In the genomic region with DNA sequence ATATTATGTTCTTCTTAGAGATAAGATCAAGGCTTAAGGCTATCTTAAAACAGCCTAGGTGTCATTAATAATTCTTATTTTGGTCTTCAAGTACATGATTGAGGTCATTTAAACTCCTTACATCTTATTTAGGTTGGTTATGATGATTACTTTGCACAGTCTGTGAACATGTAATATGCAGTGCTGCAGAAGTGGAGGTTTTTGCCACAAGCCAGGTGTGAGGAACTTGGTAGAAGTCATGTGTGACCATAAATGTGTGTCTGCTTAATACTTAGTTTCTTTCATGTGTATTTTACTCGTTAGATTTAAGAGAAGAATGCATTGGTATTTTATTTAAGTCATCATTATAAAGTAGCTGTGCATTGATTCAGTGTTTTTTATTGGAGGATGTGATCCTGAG, we compare ENCODE assay signal across 25 cellular contexts. TPM values are rescaled to one million over a fixed set of nuclear protein-coding genes. Genes with fewer than 3 reads are reported as not detected.
DNase-seq lines count a peak whose midpoint lies in the region; ATAC-seq and TF ChIP-seq lines count a peak whose summit lies in the region.
"Had no signal": no experiment of that assay in that cellular context is flagged by ENCODE, and none has a peak within 500 bp of the region (broad histone marks: within the 10 kb centered on the region; RNA-seq: fewer than 3 reads in every experiment).

No MANE protein-coding gene starts in this region.

- DNase-seq in caudate nucleus (lab: John Stamatoyannopoulos, UW) (no peak), PC-9 (no peak), body of pancreas (no peak), SJCRH30 (no peak), amygdala (lab: John Stamatoyannopoulos, UW) (no peak)
- DNase-seq: CD4-positive, alpha-beta memory T cell; central memory CD4-positive, alpha-beta T cell; dermis blood vessel endothelial cell; DMS 273 treated with DMSO at 0.1 percent for 48 hours; Kasumi-1; kidney glomerular epithelial cell; MV-4-11; NCI-H1694; NCI-H2171; NCI-H510A treated with DMSO at 0.1 percent for 48 hours; right cardiac atrium; stimulated activated CD4-positive, alpha-beta T cell treated with anti-CD3 and anti-CD28 coated beads, Interleukin-12 subunit alpha, Interleukin-12 subunit beta, amount 100 ng/mL, for 4 hours; stimulated activated CD4-positive, alpha-beta T cell treated with anti-CD3 and anti-CD28 coated beads, Interleukin-4, amount 100 ng/mL, for 4 hours; stimulated activated naive CD8-positive, alpha-beta T cell treated with anti-CD3 and anti-CD28 coated beads, Interleukin-15, Interleukin-2, amounts not matched to agents 100 U/mL and 50 U/mL, for 24 hours; thyroid gland; WERI-Rb-1 had no signal

- intact Hi-C loops in PC-9 (cut with micrococcal nuclease; ENCODE audit: unreplicated experiment) (no loop called here), body of pancreas (cut with DNase I) (no loop called here)

- no peaks in the 10 kb centered on the region for H3K4me1 ChIP-seq in PC-9 (replicated peaks; ENCODE audit: insufficient read depth)
- no peaks in the 10 kb centered on the region for H3K4me1 ChIP-seq in body of pancreas
- H3K4me1 ChIP-seq in SJCRH30: no peaks in the 10 kb centered on the region
- H3K4me1 ChIP-seq: ascending aorta, thyroid gland had no signal

- TF ChIP-seq POLR2A in body of pancreas (IDR thresholded peaks at IDR 0.05): no peak

- H3K9me3 ChIP-seq in PC-9 (ENCODE audit: insufficient read depth, low read depth) (no peaks in the 10 kb centered on the region), body of pancreas (no peaks in the 10 kb centered on the region), SJCRH30 (replicated peaks) (no peaks in the 10 kb centered on the region)
- H3K9me3 ChIP-seq: ascending aorta, thyroid gland had no signal

- no peak overlapping the region for H3K4me2 ChIP-seq in PC-9

- TF ChIP-seq CTCF in PC-9 (conservative IDR thresholded peaks at IDR 0.05) (no peak), body of pancreas (IDR thresholded peaks at IDR 0.05) (no peak)

- 63 to 67% methylated on average over 1 of the region's 1 CpG for WGBS in body of pancreas, 2 donors

- ATAC-seq in GM19395 (IDR thresholded peaks at IDR 0.05; ENCODE audit: unreplicated experiment) (peak; percentile 54), HG03354 (IDR thresholded peaks at IDR 0.05; ENCODE audit: poor library complexity, severe bottlenecking, unreplicated experiment) (peak; percentile 52), body of pancreas (no peak)
- ATAC-seq: right cardiac atrium; stimulated activated naive CD8-positive, alpha-beta T cell treated with anti-CD3 and anti-CD28 coated beads, Interleukin-15, Interleukin-2, amounts not matched to agents 100 U/mL and 50 U/mL, for 24 hours had no signal

- H3K36me3 ChIP-seq in PC-9 (ENCODE audit: low read depth): no peaks in the 10 kb centered on the region
- H3K36me3 ChIP-seq in body of pancreas (replicated peaks in 1 of 2; ENCODE audit: insufficient read depth in 1 of 2, low read depth in 2 of 2): no peaks in the 10 kb centered on the region
- H3K36me3 ChIP-seq in SJCRH30: no peaks in the 10 kb centered on the region
- H3K36me3 ChIP-seq: ascending aorta, thyroid gland, WERI-Rb-1 had no signal

- H3K27ac ChIP-seq in caudate nucleus (ENCODE audit: low read depth, low read length): peak overlapping the region; percentile 41
- H3K27ac ChIP-seq in PC-9: no peak overlapping the region
- no peak overlapping the region for H3K27ac ChIP-seq in body of pancreas
- H3K27ac ChIP-seq in SJCRH30: no peak overlapping the region
- H3K27ac ChIP-seq: ascending aorta, thyroid gland, WERI-Rb-1 had no signal

- no peaks in the 10 kb centered on the region for H3K9me2 ChIP-seq in PC-9 (ENCODE audit: insufficient read depth)

- CTCF ChIA-PET in PC-9 (lab: Charles Lee): no interaction called here

- H4K20me1 ChIP-seq in PC-9 (ENCODE audit: insufficient read depth): peaks cover 3% of the 10 kb centered on the region; the same call in 1 of the 2 replicates

- no peak overlapping the region for H3K4me3 ChIP-seq in PC-9
- no peak overlapping the region for H3K4me3 ChIP-seq in body of pancreas
- no peak overlapping the region for H3K4me3 ChIP-seq in SJCRH30
- H3K4me3 ChIP-seq: ascending aorta, lung, thyroid gland had no signal

- H2AFZ ChIP-seq in PC-9: no peak overlapping the region

- BruUV-seq in PC-9 (replicated peaks; lab: Mats Ljungman, UMichigan): no TSS peak

- H3K27me3 ChIP-seq in PC-9 (ENCODE audit: insufficient read depth, low read depth) (no peaks in the 10 kb centered on the region), body of pancreas (no peaks in the 10 kb centered on the region), SJCRH30 (no peaks in the 10 kb centered on the region)
- H3K27me3 ChIP-seq: ascending aorta, thyroid gland had no signal

- POLR2A ChIA-PET in PC-9 (lab: Charles Lee; ENCODE audit: unreplicated experiment): no interaction called here

- H3F3A ChIP-seq in PC-9 (ENCODE audit: insufficient read depth, low read depth): no peaks in the 10 kb centered on the region

- no peaks in the 10 kb centered on the region; the same call in 1 of the 2 replicates for H3K79me2 ChIP-seq in PC-9 (ENCODE audit: low read depth)

RNA-seq across cellular contexts. Expression of gene ATG4C, which starts 10.1 kb away (rescaled TPM):
- total RNA-seq in PC-9 (2021): 7.5 and 13.8 TPM in 2 replicates
- 1 to 10 TPM; 2.3 to 4.9 TPM for total RNA-seq in body of pancreas
- total RNA-seq in SJCRH30 (2014; rRNA removed; shearing (Covaris generic)): 21.3 and 31.7 TPM in 2 replicates
